In genomic region chr7:36838616-36839015, GRCh38 we compare ENCODE assay signal across 2 cellular contexts.
A peak's percentile ranks its signal among the peaks of the same experiment; 100 is the strongest.
TF ChIP-seq lines count a peak whose summit lies in the region.

No MANE protein-coding gene starts in this region.

TF ChIP-seq in SK-N-SH, 30 proteins besides CTCF, POLR2A, EP300 and RAD21 (continued from another document):
- no peak for TF ChIP-seq IRF3 (IDR thresholded peaks at IDR 0.05; ENCODE audit: low read depth, low read length)
- no peak for TF ChIP-seq JUND (IDR thresholded peaks at IDR 0.05)
- peak; percentile 44; the same call in 1 of the 2 replicates for TF ChIP-seq RCOR1 (IDR thresholded peaks at IDR 0.05; ENCODE audit: low read length)

TF ChIP-seq in SK-N-SH treated with all-trans-retinoic acid at 6 μM for 48 hours, 23 proteins besides CTCF, POLR2A, EP300 and RAD21 (continued from another document):
- TF ChIP-seq TSHZ2 (CRISPR knock-in tag; IDR thresholded peaks at IDR 0.05) (no peak), ZNF565 (CRISPR knock-in tag; conservative IDR thresholded peaks at IDR 0.05; ENCODE audit: low read depth) (no peak), ESRRG (CRISPR knock-in tag; IDR thresholded peaks at IDR 0.05) (no peak), TOX (CRISPR knock-in tag; IDR thresholded peaks at IDR 0.05; ENCODE audit: borderline replicate concordance) (no peak), ZFP3 (CRISPR knock-in tag; IDR thresholded peaks at IDR 0.05) (no peak)
